In genomic region chr14:44963775-44964380, GRCh38 we compare ENCODE assay signal across 7 cellular contexts. TPM values are rescaled to one million over a fixed set of nuclear protein-coding genes. Genes with fewer than 3 reads are reported as not detected.
DNase-seq lines count a peak whose midpoint lies in the region; ATAC-seq, FAIRE-seq and TF ChIP-seq lines count a peak whose summit lies in the region.

No MANE protein-coding gene starts in this region.

- H3K36me3 ChIP-seq in esophagus (ENCODE audit: control insufficient read depth in 2 of 2, insufficient read depth in 2 of 2, low read length in 1 of 2): no peaks in the 10 kb centered on the region
- H3K36me3 ChIP-seq in pancreas: no peaks in the 10 kb centered on the region

- H3K4me1 ChIP-seq in esophagus (ENCODE audit: control insufficient read depth in 2 of 2, insufficient read depth in 2 of 2, low read length in 1 of 2) (no peaks in the 10 kb centered on the region), pancreas (peaks cover 15 to 35% (median 32%) of the 10 kb centered on the region in 3 donors)

- no peak overlapping the region for H3K27ac Mint-ChIP-seq in effector memory CD8-positive, alpha-beta T cell

- 16 to 19% methylated on average over 7 of the region's 7 CpGs for WGBS in esophagus, 2 donors
- 7 to 10% methylated on average over 7 of the region's 7 CpGs for WGBS in pancreas, 2 donors

- DNase-seq in G401 (ENCODE audit: low spot score) (peak; percentile 55), NCI-H446 treated with DMSO at 0.1 percent for 48 hours (lab: John Stamatoyannopoulos, UW) (peak; percentile 23), pancreas (peak in 1 of 6 donors; percentile 14)
- DNase-seq in stimulated activated CD4-positive, alpha-beta T cell treated with anti-CD3 and anti-CD28 coated beads, Interleukin-15, amount 100 ng/mL, for 24 hours: no peak
- DNase-seq in effector memory CD8-positive, alpha-beta T cell: no peak

- peaks cover 0 to 4% of the 10 kb centered on the region in 2 donors for H3K9me3 Mint-ChIP-seq in effector memory CD8-positive, alpha-beta T cell

- H3K27me3 ChIP-seq in esophagus (ENCODE audit: control insufficient read depth in 1 of 2, insufficient read depth in 2 of 2, low read length in 2 of 2) (no peaks in the 10 kb centered on the region), pancreas (no peaks in the 10 kb centered on the region)

- ATAC-seq in pancreas: no peak
- no peak for ATAC-seq in HG02798 (IDR thresholded peaks at IDR 0.05; ENCODE audit: poor library complexity, unreplicated experiment)
- no peak for ATAC-seq in effector memory CD8-positive, alpha-beta T cell (replicated peaks)

- no peaks in the 10 kb centered on the region for H3K27me3 Mint-ChIP-seq in effector memory CD8-positive, alpha-beta T cell

- H3K4me3 ChIP-seq in esophagus (ENCODE audit: low read depth in 1 of 2, low read length in 2 of 2) (peak overlapping the region; percentile 5 to 96), pancreas (peak overlapping the region; percentile 3 to 83 (median 70))

- no peak overlapping the region for H3K4me3 Mint-ChIP-seq in effector memory CD8-positive, alpha-beta T cell

- H3K9me3 ChIP-seq in esophagus (ENCODE audit: control insufficient read depth in 2 of 2, insufficient read depth in 1 of 2, low read depth in 1 of 2, low read length in 1 of 2) (no peaks in the 10 kb centered on the region), pancreas (no peaks in the 10 kb centered on the region)

- no peak overlapping the region for H3K27ac ChIP-seq in esophagus (ENCODE audit: low read depth in 2 of 2, low read length in 1 of 2)
- H3K27ac ChIP-seq in pancreas: no peak overlapping the region

- H3K4me1 Mint-ChIP-seq in effector memory CD8-positive, alpha-beta T cell (ENCODE audit: low read depth in 2 of 2): peaks cover 38 to 53% of the 10 kb centered on the region in 2 donors

- in situ Hi-C loops in G401 (cut with HindIII; ENCODE audit: low sequenced_read_pairs): no loop called here

- FAIRE-seq in pancreas (lab: Jason Lieb, UNC): no peak

- H3K36me3 Mint-ChIP-seq in effector memory CD8-positive, alpha-beta T cell (ENCODE audit: insufficient read depth): peaks cover 3% of the 10 kb centered on the region

- no peak for TF ChIP-seq CTCF in pancreas (IDR thresholded peaks at IDR 0.05)

- intact Hi-C loops in pancreas (cut with DNase I): no loop called here

RNA-seq across cellular contexts. Expression of gene TOGARAM1, which starts 1.9 kb away (rescaled TPM):
- total RNA-seq in G401 (2014; rRNA removed; shearing (Covaris generic)): 4.4 and 6.8 TPM in 2 replicates
- polyA plus RNA-seq in esophagus (1 to 10 TPM; 3.0 to 3.1 TPM), pancreas (1 to 10 TPM; 3.4 to 7.3 TPM)
- 10 to 100 TPM in 1 of 6 donors, 1 to 10 TPM in 5; 6.6 to 13.3 (median 7.8) TPM for total RNA-seq in pancreas

RNA-seq across cellular contexts. Expression of gene KLHL28, which starts 2.1 kb away (rescaled TPM):
- 0.68 and 2.7 TPM in 2 replicates for total RNA-seq in G401 (2014; rRNA removed; shearing (Covaris generic))
- polyA plus RNA-seq in esophagus: 1 to 10 TPM; 2.3 to 2.6 TPM
- 1 to 10 TPM; 5.1 to 9.2 (median 6.1) TPM for total RNA-seq in pancreas
- 1 to 10 TPM; 1.5 to 2.5 TPM for polyA plus RNA-seq in pancreas

Comparison
In these comparisons a context has a peak if more than half of its experiments do, and no peak if none do; other contexts are left out.
1. DNase-seq: peak in G401 (single experiment) and NCI-H446 treated with DMSO at 0.1 percent for 48 hours (single experiment); none in stimulated activated CD4-positive, alpha-beta T cell treated with anti-CD3 and anti-CD28 coated beads, Interleukin-15, amount 100 ng/mL, for 24 hours (single experiment) and effector memory CD8-positive, alpha-beta T cell (0 of 3).